20 cellular contexts compared by ENCODE assay signal in genomic region chr2:69890881-69891280, GRCh38.
"Had no signal": no experiment of that assay in that cellular context is flagged by ENCODE, and none has a peak within 500 bp of the region (broad histone marks: within the 10 kb centered on the region; RNA-seq: fewer than 3 reads in every experiment).

No MANE protein-coding gene starts in this region.

- H3K4me3 Mint-ChIP-seq: nephron progenitor cell; stimulated activated memory B cell treated with anti-CD40 and anti-IgM and Interleukin-4, amounts not matched to agents 10 μg/mL and 1 μg/mL and 100 μg/mL, for 72 hours; stimulated activated naive CD8-positive, alpha-beta T cell treated with anti-CD3 and anti-CD28 coated beads, Interleukin-15, Interleukin-2, amounts not matched to agents 100 ng/mL and 50 ng/mL, for 24 hours had no signal

- H3K4me3 ChIP-seq: esophagus squamous epithelium, hepatocyte, smooth muscle cell, testis, tibial nerve, upper lobe of right lung, vagina had no signal

- H3K4me2 ChIP-seq: hepatocyte, smooth muscle cell had no signal

- H3K9me3 Mint-ChIP-seq: stimulated activated memory B cell treated with anti-CD40 and anti-IgM and Interleukin-4, amounts not matched to agents 10 μg/mL and 1 μg/mL and 100 μg/mL, for 72 hours had no signal

- H3K9me3 ChIP-seq: esophagus squamous epithelium, neutrophil, testis, upper lobe of right lung, vagina had no signal

- ATAC-seq: left lobe of liver; naive thymus-derived CD4-positive, alpha-beta T cell; right cardiac atrium; stimulated activated memory B cell treated with anti-CD40 and anti-IgM and Interleukin-4, amounts not matched to agents 10 μg/mL and 1 μg/mL and 100 μg/mL, for 72 hours; upper lobe of right lung had no signal

- H2AFZ ChIP-seq: hepatocyte had no signal

- H3K36me3 ChIP-seq: neutrophil, tibial nerve had no signal

- H3K27me3 Mint-ChIP-seq: naive thymus-derived CD4-positive, alpha-beta T cell; stimulated activated memory B cell treated with anti-CD40 and anti-IgM and Interleukin-4, amounts not matched to agents 10 μg/mL and 1 μg/mL and 100 μg/mL, for 72 hours; stimulated activated naive CD8-positive, alpha-beta T cell treated with anti-CD3 and anti-CD28 coated beads, Interleukin-15, Interleukin-2, amounts not matched to agents 100 ng/mL and 50 ng/mL, for 24 hours had no signal

- DNase-seq: effector memory CD4-positive, alpha-beta T cell; esophagus squamous epithelium; foreskin fibroblast; head of caudate nucleus; mammary epithelial cell; naive thymus-derived CD4-positive, alpha-beta T cell; nephron progenitor cell; posterior cingulate gyrus; right cardiac atrium; stimulated activated CD4-positive, alpha-beta T cell treated with anti-CD3 and anti-CD28 coated beads, Interleukin-2, amount 100 ng/mL, for 48 hours; testis; upper lobe of right lung had no signal

- H3K27ac Mint-ChIP-seq: nephron progenitor cell; stimulated activated memory B cell treated with anti-CD40 and anti-IgM and Interleukin-4, amounts not matched to agents 10 μg/mL and 1 μg/mL and 100 μg/mL, for 72 hours; stimulated activated naive CD8-positive, alpha-beta T cell treated with anti-CD3 and anti-CD28 coated beads, Interleukin-15, Interleukin-2, amounts not matched to agents 100 ng/mL and 50 ng/mL, for 24 hours had no signal

- H3K27me3 ChIP-seq: esophagus squamous epithelium, hepatocyte, neutrophil, testis, tibial nerve, upper lobe of right lung, vagina had no signal

- H3K27ac ChIP-seq: esophagus squamous epithelium, hepatocyte, neutrophil, testis, tibial nerve, upper lobe of right lung, vagina had no signal
